Comparison of ENCODE assay signal across 1 cellular context in genomic region chr13:39603424-39603947, GRCh38.
TF ChIP-seq lines count a peak whose summit lies in the region.

No MANE protein-coding gene starts in this region.

TF ChIP-seq in SK-N-SH, 30 proteins besides CTCF, POLR2A, EP300 and RAD21 (continued from another document):
- TF ChIP-seq PBX3 (IDR thresholded peaks at IDR 0.05) (no peak), NRF1 (IDR thresholded peaks at IDR 0.05; ENCODE audit: low read depth, low read length) (no peak)
